Comparison of ENCODE assay signal across 15 cellular contexts in the genomic region with DNA sequence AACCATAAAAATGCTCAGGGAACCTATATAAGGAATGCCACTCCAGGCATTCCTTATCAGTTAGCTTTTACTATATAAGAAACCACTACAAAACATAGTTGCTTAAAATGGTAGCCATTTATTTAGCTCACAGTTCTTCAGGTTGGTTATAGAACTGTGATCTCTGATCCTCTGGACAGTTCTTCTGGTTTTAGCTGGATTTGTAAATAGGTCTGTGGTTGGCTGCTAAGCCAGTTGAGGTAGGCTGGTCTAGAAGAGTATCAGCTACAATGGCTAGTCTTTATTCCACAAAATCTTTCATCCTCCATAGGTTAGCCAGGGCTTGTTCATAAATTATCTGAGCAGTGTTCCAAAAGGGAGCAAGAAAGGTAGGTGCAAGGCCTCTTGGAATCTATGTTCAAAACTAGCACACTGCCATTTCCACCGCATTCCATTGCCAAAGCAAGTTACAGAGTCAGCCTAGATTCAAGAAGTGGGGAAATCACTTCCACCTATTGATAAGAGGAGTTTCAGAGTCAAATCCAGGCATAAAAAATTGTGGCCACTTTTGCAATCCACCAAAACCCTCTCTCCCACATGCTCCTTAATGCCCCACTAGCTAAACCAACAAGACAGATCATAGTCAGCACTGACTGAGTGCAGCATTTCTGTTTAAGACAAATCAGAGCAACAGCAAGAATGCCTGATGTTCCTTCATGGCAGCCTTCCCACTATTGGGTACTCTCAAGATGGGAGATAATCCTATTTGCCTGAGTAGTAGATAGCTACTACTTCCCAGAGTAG.
DNase-seq lines count a peak whose midpoint lies in the region; ATAC-seq and TF ChIP-seq lines count a peak whose summit lies in the region.
"Had no signal": no experiment of that assay in that cellular context is flagged by ENCODE, and none has a peak within 500 bp of the region (broad histone marks: within the 10 kb centered on the region; RNA-seq: fewer than 3 reads in every experiment).

No MANE protein-coding gene starts in this region.

- CTCF ChIA-PET in activated naive CD4-positive, alpha-beta T cell treated with anti-CD3 and anti-CD28 coated beads, Interleukin-2, amount 10 ng/mL, durations not matched to agents 7 days and 5 days (lab: Charles Lee) = interaction anchor here (0.6 to 2.4 kb wide), 3 partner anchors 141 to 225 kb away, joined by 3 to 9 read pairs (median 4); no protein-coding TSS in a partner anchor

- H3K4me3 ChIP-seq in astrocyte of the spinal cord (ENCODE audit: low read depth, low read length) = no peak overlapping the region
- H3K4me3 ChIP-seq: HAP-1, sigmoid colon had no signal

- in situ Hi-C loops in astrocyte of the spinal cord (cut with HindIII; ENCODE audit: low sequenced_read_pairs) (no loop called here), GM13977 (cut with MboI; ENCODE audit: low pct_unique_long_range_greater_than_20kb, low sequenced_read_pairs, unreplicated experiment) (no loop called here)

- no peaks in the 10 kb centered on the region for H3K27me3 Mint-ChIP-seq in activated naive CD4-positive, alpha-beta T cell treated with anti-CD3 and anti-CD28 coated beads, Interleukin-2, amount 10 ng/mL, durations not matched to agents 7 days and 5 days
- H3K27me3 Mint-ChIP-seq: activated naive CD8-positive, alpha-beta T cell treated with anti-CD3 and anti-CD28 coated beads for 36 hours had no signal

- DNase-seq in activated naive CD4-positive, alpha-beta T cell treated with anti-CD3 and anti-CD28 coated beads, Interleukin-2, amount 10 ng/mL, durations not matched to agents 7 days and 5 days = no peak
- no peak for DNase-seq in activated naive CD4-positive, alpha-beta T cell treated with anti-CD3 and anti-CD28 coated beads, Interleukin-2, amount 50 U/mL, for 16 hours
- DNase-seq in astrocyte of the spinal cord (ENCODE audit: low read depth, low spot score) (peak; percentile 60), left lobe of liver (ENCODE audit: low spot score) (no peak), GM13977 (ENCODE audit: low spot score) (no peak), NCI-H128 (lab: John Stamatoyannopoulos, UW; ENCODE audit: unreplicated experiment) (no peak)
- DNase-seq: activated CD4-positive, alpha-beta T cell treated with anti-CD3 and anti-CD28 coated beads, Interleukin-2, amount 50 U/mL, for 1 hour; activated naive CD8-positive, alpha-beta T cell treated with anti-CD3 and anti-CD28 coated beads for 36 hours; effector CD8-positive, alpha-beta T cell; NCI-H2107; sigmoid colon; stimulated activated CD4-positive, alpha-beta T cell treated with anti-CD3 and anti-CD28 coated beads, Interleukin-4, amount 100 ng/mL, for 1 hour had no signal

- peaks cover 17% of the 10 kb centered on the region for H3K9me3 Mint-ChIP-seq in activated naive CD4-positive, alpha-beta T cell treated with anti-CD3 and anti-CD28 coated beads, Interleukin-2, amount 10 ng/mL, durations not matched to agents 7 days and 5 days

- H3K4me1 Mint-ChIP-seq in activated naive CD4-positive, alpha-beta T cell treated with anti-CD3 and anti-CD28 coated beads, Interleukin-2, amount 10 ng/mL, durations not matched to agents 7 days and 5 days = peaks cover 77% of the 10 kb centered on the region

- H3K27ac Mint-ChIP-seq in activated naive CD4-positive, alpha-beta T cell treated with anti-CD3 and anti-CD28 coated beads, Interleukin-2, amount 10 ng/mL, durations not matched to agents 7 days and 5 days = peak overlapping the region; percentile 72
- H3K27ac Mint-ChIP-seq: activated naive CD8-positive, alpha-beta T cell treated with anti-CD3 and anti-CD28 coated beads for 36 hours had no signal

- ATAC-seq in left lobe of liver (peak; percentile 51), GM19328 (IDR thresholded peaks at IDR 0.05; ENCODE audit: unreplicated experiment) (no peak), HG02798 (IDR thresholded peaks at IDR 0.05; ENCODE audit: poor library complexity, unreplicated experiment) (no peak)

- peaks cover 25% of the 10 kb centered on the region for H3K36me3 Mint-ChIP-seq in activated naive CD4-positive, alpha-beta T cell treated with anti-CD3 and anti-CD28 coated beads, Interleukin-2, amount 10 ng/mL, durations not matched to agents 7 days and 5 days

- H3K4me3 Mint-ChIP-seq in activated naive CD4-positive, alpha-beta T cell treated with anti-CD3 and anti-CD28 coated beads, Interleukin-2, amount 10 ng/mL, durations not matched to agents 7 days and 5 days = no peak overlapping the region
- H3K4me3 Mint-ChIP-seq: activated naive CD8-positive, alpha-beta T cell treated with anti-CD3 and anti-CD28 coated beads for 36 hours had no signal

- TF ChIP-seq CTCF in astrocyte of the spinal cord (IDR thresholded peaks at IDR 0.05; ENCODE audit: low read depth, low read length) = no peak
- no peak for TF ChIP-seq CTCF in GM13977 (IDR thresholded peaks at IDR 0.05; ENCODE audit: extremely low read depth, insufficient read depth, missing control alignments)
